1 cellular context compared by ENCODE assay signal in genomic region chr15:34331809-34332208, GRCh38.
TF ChIP-seq lines count a peak whose summit lies in the region.

No MANE protein-coding gene starts in this region.

TF ChIP-seq in SK-N-SH treated with all-trans-retinoic acid at 6 μM for 48 hours, 23 proteins besides CTCF, POLR2A, EP300 and RAD21 (continued from another document):
- no peak for TF ChIP-seq CSRNP3 (CRISPR knock-in tag; IDR thresholded peaks at IDR 0.05)
- TF ChIP-seq ESRRG (CRISPR knock-in tag; IDR thresholded peaks at IDR 0.05): no peak
